ENCODE assay signal across 8 cellular contexts in genomic region chr4:120718979-120719566, GRCh38.
A peak's percentile ranks its signal among the peaks of the same experiment; 100 is the strongest.
DNase-seq lines count a peak whose midpoint lies in the region; ATAC-seq and TF ChIP-seq lines count a peak whose summit lies in the region.

No MANE protein-coding gene starts in this region.

- H3K27me3 Mint-ChIP-seq in WTC11 (ENCODE audit: low read depth): no peaks in the 10 kb centered on the region

- CTCF ChIA-PET in WTC11 (lab: Charles Lee): no interaction called here

- peak; percentile 5 for DNase-seq in stimulated activated CD4-positive, alpha-beta T cell treated with anti-CD3 and anti-CD28 coated beads, Interleukin-4, amount 100 ng/mL, for 24 hours
- no peak for DNase-seq in stimulated activated CD4-positive, alpha-beta T cell treated with anti-CD3 and anti-CD28 coated beads, Interleukin-4, amount 100 ng/mL, for 1 hour
- DNase-seq in H4 (ENCODE audit: low spot score): peak; percentile 33
- DNase-seq in LNCaP clone FGC (ENCODE audit: low read depth): no peak
- DNase-seq in WTC11 (ENCODE audit: low spot score): peak; percentile 28
- no peak for DNase-seq in left ventricle myocardium superior
- no peak for DNase-seq in stimulated activated effector memory CD8-positive, alpha-beta T cell treated with anti-CD3 and anti-CD28 coated beads, Interleukin-12 subunit alpha, Interleukin-12 subunit beta, amount 100 ng/mL, for 72 hours (ENCODE audit: low spot score in 2 of 2)
- no peak for DNase-seq in NCI-H1048 (lab: John Stamatoyannopoulos, UW)

- H3K4me1 Mint-ChIP-seq in WTC11: peaks cover 28% of the 10 kb centered on the region
- H3K4me1 Mint-ChIP-seq in stimulated activated effector memory CD8-positive, alpha-beta T cell treated with anti-CD3 and anti-CD28 coated beads, Interleukin-12 subunit alpha, Interleukin-12 subunit beta, amount 100 ng/mL, for 72 hours: no peaks in the 10 kb centered on the region

- intact Hi-C loops in left ventricle myocardium superior (cut with micrococcal nuclease): loop anchor here (5.0 kb wide), 1 partner anchor 378 kb away; no protein-coding TSS in a partner anchor

- no peak overlapping the region for H3K4me3 ChIP-seq in LNCaP clone FGC (ENCODE audit: low read depth, low read length)

- H3K9me3 Mint-ChIP-seq in WTC11: no peaks in the 10 kb centered on the region
- H3K9me3 Mint-ChIP-seq in stimulated activated effector memory CD8-positive, alpha-beta T cell treated with anti-CD3 and anti-CD28 coated beads, Interleukin-12 subunit alpha, Interleukin-12 subunit beta, amount 100 ng/mL, for 72 hours: no peaks in the 10 kb centered on the region

- no peak overlapping the region for H3K4me3 Mint-ChIP-seq in WTC11
- no peak overlapping the region for H3K4me3 Mint-ChIP-seq in stimulated activated effector memory CD8-positive, alpha-beta T cell treated with anti-CD3 and anti-CD28 coated beads, Interleukin-12 subunit alpha, Interleukin-12 subunit beta, amount 100 ng/mL, for 72 hours

- POLR2A ChIA-PET in WTC11 (lab: Charles Lee): no interaction called here

- no peaks in the 10 kb centered on the region for H3K36me3 Mint-ChIP-seq in WTC11
- H3K36me3 Mint-ChIP-seq in stimulated activated effector memory CD8-positive, alpha-beta T cell treated with anti-CD3 and anti-CD28 coated beads, Interleukin-12 subunit alpha, Interleukin-12 subunit beta, amount 100 ng/mL, for 72 hours: no peaks in the 10 kb centered on the region

- no peak overlapping the region for H3K27ac Mint-ChIP-seq in WTC11
- H3K27ac Mint-ChIP-seq in stimulated activated effector memory CD8-positive, alpha-beta T cell treated with anti-CD3 and anti-CD28 coated beads, Interleukin-12 subunit alpha, Interleukin-12 subunit beta, amount 100 ng/mL, for 72 hours: no peak overlapping the region

- TF ChIP-seq CTCF in LNCaP clone FGC (IDR thresholded peaks at IDR 0.05; ENCODE audit: control insufficient read depth, extremely low read depth, insufficient read depth) (peak; percentile 76), WTC11 (IDR thresholded peaks at IDR 0.05) (no peak)

- ATAC-seq in WTC11 (peak; percentile 88), left ventricle myocardium superior (peak; percentile 90)
- ATAC-seq in stimulated activated effector memory CD8-positive, alpha-beta T cell treated with anti-CD3 and anti-CD28 coated beads, Interleukin-12 subunit alpha, Interleukin-12 subunit beta, amount 100 ng/mL, for 72 hours: peak; percentile 74

TF ChIP-seq in WTC11, 78 proteins besides CTCF, POLR2A, EP300 and RAD21:
- TF ChIP-seq SP1 (CRISPR knock-in tag; conservative IDR thresholded peaks at IDR 0.05) (no peak), USF2 (CRISPR knock-in tag; IDR thresholded peaks at IDR 0.05) (no peak), IRF1 (CRISPR knock-in tag; IDR thresholded peaks at IDR 0.05) (no peak), PRDM15 (CRISPR knock-in tag; IDR thresholded peaks at IDR 0.05) (no peak), ZNF219 (CRISPR knock-in tag; IDR thresholded peaks at IDR 0.05; ENCODE audit: borderline replicate concordance) (no peak), ATF6 (CRISPR knock-in tag; IDR thresholded peaks at IDR 0.05) (no peak), CBFB (CRISPR knock-in tag; IDR thresholded peaks at IDR 0.05; ENCODE audit: low read depth) (no peak), TCF7 (CRISPR knock-in tag; IDR thresholded peaks at IDR 0.05; ENCODE audit: low read depth) (no peak), ATF3 (CRISPR knock-in tag; conservative IDR thresholded peaks at IDR 0.05) (no peak), ZNF121 (CRISPR knock-in tag; IDR thresholded peaks at IDR 0.05) (no peak), ZMAT4 (CRISPR knock-in tag; IDR thresholded peaks at IDR 0.05) (no peak), ZSCAN18 (CRISPR knock-in tag; IDR thresholded peaks at IDR 0.05) (no peak)

Comparison
In these comparisons a context has a peak if more than half of its experiments do, and no peak if none do; other contexts are left out.
1. DNase-seq: peak in stimulated activated CD4-positive, alpha-beta T cell treated with anti-CD3 and anti-CD28 coated beads, Interleukin-4, amount 100 ng/mL, for 24 hours (single experiment), H4 (single experiment) and WTC11 (single experiment); none in stimulated activated CD4-positive, alpha-beta T cell treated with anti-CD3 and anti-CD28 coated beads, Interleukin-4, amount 100 ng/mL, for 1 hour (single experiment), LNCaP clone FGC (single experiment), left ventricle myocardium superior (single experiment), stimulated activated effector memory CD8-positive, alpha-beta T cell treated with anti-CD3 and anti-CD28 coated beads, Interleukin-12 subunit alpha, Interleukin-12 subunit beta, amount 100 ng/mL, for 72 hours (0 of 2) and NCI-H1048 (single experiment).
2. Peak in every context shown above with its lines, with median percentiles within 50 percentile points of each other: ATAC-seq.